Comparison of ENCODE assay signal across 8 cellular contexts in genomic region chr11:112004389-112004788, GRCh38. TPM values are rescaled to one million over a fixed set of nuclear protein-coding genes. Genes with fewer than 3 reads are reported as not detected.
DNase-seq lines count a peak whose midpoint lies in the region; ATAC-seq and TF ChIP-seq lines count a peak whose summit lies in the region.

No MANE protein-coding gene starts in this region.

- H3K4me1 ChIP-seq in mucosa of descending colon (ENCODE audit: low read depth), result no peaks in the 10 kb centered on the region

- H3K27ac ChIP-seq in VCaP, result no peak overlapping the region

- DNase-seq in BJ (ENCODE audit: low read depth) (no peak), mucosa of descending colon (no peak), A172 (ENCODE audit: low spot score) (no peak), NCI-H2081 treated with DMSO at 0.1 percent for 48 hours (lab: John Stamatoyannopoulos, UW) (no peak), NCI-H128 (lab: John Stamatoyannopoulos, UW; ENCODE audit: unreplicated experiment) (no peak)

- intact Hi-C loops in mucosa of descending colon (cut with DNase I, micrococcal nuclease), result no loop called here

- no peak overlapping the region for H3K4me3 ChIP-seq in BJ (ENCODE audit: low read depth, low read length)
- H3K4me3 ChIP-seq in mucosa of descending colon, result no peak overlapping the region

- TF ChIP-seq CTCF in BJ (IDR thresholded peaks at IDR 0.05; ENCODE audit: insufficient read depth, low read depth, low read length) (peak; percentile 35; the same call in 1 of the 2 replicates), VCaP (conservative IDR thresholded peaks at IDR 0.05) (peak; percentile 27; the same call in 1 of the 2 replicates), mucosa of descending colon (IDR thresholded peaks at IDR 0.05) (no peak)

- H3K36me3 ChIP-seq in BJ (ENCODE audit: control insufficient read depth, insufficient read depth, low read length) (no peaks in the 10 kb centered on the region; the same call in 1 of the 2 replicates), mucosa of descending colon (ENCODE audit: low read depth) (no peaks in the 10 kb centered on the region)

- CTCF ChIA-PET in BJ (lab: Yijun Ruan, JAX), result interaction anchor here (2.3 kb wide), 1 partner anchor 23 kb away, joined by 6 read pairs; no protein-coding TSS in a partner anchor

- H3K9me3 ChIP-seq in mucosa of descending colon, result no peaks in the 10 kb centered on the region

- ATAC-seq in GM18873 (IDR thresholded peaks at IDR 0.05; ENCODE audit: low FRiP score, unreplicated experiment), result peak; percentile 85
- peak; percentile 57 for ATAC-seq in HG03060 (IDR thresholded peaks at IDR 0.05; ENCODE audit: low read depth, unreplicated experiment)
- ATAC-seq in mucosa of descending colon, result peak; percentile 32

- POLR2A ChIA-PET in BJ (lab: Charles Lee), result no interaction called here

- no peaks in the 10 kb centered on the region for H3K27me3 ChIP-seq in BJ (ENCODE audit: control insufficient read depth, insufficient read depth, low read length)

RNA-seq across cellular contexts. Expression of gene DLAT, which starts 20.8 kb away (rescaled TPM):
- polyA plus RNA-seq in BJ (2011; rRNA removed), result 19.8 and 24.3 TPM in 2 replicates
- 13.3 and 15.7 TPM in 2 replicates for polyA minus RNA-seq in BJ (2011; rRNA and poly(A)+ RNA removed)
- total RNA-seq in mucosa of descending colon, result 10 to 100 TPM; 51.1 to 54.2 (median 51.4) TPM
- 35.1 and 40.6 TPM in 2 replicates for total RNA-seq in A172 (2014; rRNA removed; shearing (Covaris generic))

Comparison
In these comparisons a context has a peak if more than half of its experiments do, and no peak if none do; other contexts are left out.
1. ATAC-seq: peak in every context shown above with its lines; median percentile 85 in GM18873; 57 in HG03060; 32 in mucosa of descending colon.